9 cellular contexts compared by ENCODE assay signal in the genomic region with DNA sequence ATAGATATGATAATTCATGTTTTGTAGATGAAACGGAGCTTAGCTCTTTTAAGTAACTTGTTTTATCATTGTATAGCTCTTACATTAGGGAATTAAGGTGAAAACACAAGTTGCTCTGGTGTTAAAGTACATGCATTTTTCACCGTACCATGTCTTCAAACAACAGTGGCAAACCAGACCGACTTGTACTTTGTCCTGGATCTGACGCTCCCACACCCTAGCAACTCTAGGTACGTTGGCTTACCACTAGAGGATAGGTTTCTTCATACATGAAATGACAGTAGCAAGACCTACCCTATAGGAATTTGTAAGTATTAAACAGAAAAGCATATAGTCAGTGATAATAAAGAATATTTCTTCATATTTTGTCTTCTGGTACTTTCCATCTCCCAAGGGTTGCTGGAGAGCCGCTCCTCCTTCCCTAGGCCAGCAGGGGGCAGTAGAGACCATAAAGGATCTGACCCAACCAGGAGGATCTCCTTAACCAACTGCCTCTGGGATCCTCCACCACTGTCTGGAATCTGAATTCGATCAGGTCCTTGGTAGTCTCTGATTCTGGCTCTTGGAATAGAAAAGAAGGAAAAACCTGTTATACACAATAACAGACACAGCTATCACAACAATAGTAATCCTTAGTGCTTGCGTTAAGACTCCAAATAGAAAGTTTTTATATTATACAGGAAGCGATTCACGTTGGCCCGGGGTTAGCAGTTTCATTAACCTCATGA.
A peak's percentile ranks its signal among the peaks of the same experiment; 100 is the strongest.
DNase-seq lines count a peak whose midpoint lies in the region; ATAC-seq and TF ChIP-seq lines count a peak whose summit lies in the region.
"Had no signal": no experiment of that assay in that cellular context is flagged by ENCODE, and none has a peak within 500 bp of the region (broad histone marks: within the 10 kb centered on the region; RNA-seq: fewer than 3 reads in every experiment).

No MANE protein-coding gene starts in this region.

- H3K9me3 Mint-ChIP-seq in activated T-helper 17 cell treated with anti-CD3 and anti-CD28 coated beads, Interleukin-2, amount 50 U/mL, for 72 hours, result peaks cover 3% of the 10 kb centered on the region

- H3K36me3 ChIP-seq in Karpas-422 (ENCODE audit: insufficient read depth, low read length) (no peaks in the 10 kb centered on the region), mammary epithelial cell (ENCODE audit: insufficient read depth, low read length) (no peaks in the 10 kb centered on the region), kidney epithelial cell (ENCODE audit: control insufficient read depth, insufficient read depth, low read length) (no peaks in the 10 kb centered on the region)

- H3K9me2 ChIP-seq in Karpas-422 (replicated peaks; ENCODE audit: insufficient read depth, low read length), result no peaks in the 10 kb centered on the region

- in situ Hi-C loops in mammary epithelial cell (cut with MboI; ENCODE audit: low sequenced_read_pairs in 2 of 2), result loop anchor here (5.0 to 25.0 kb wide), 4 partner anchors 398 to 593 kb away; no protein-coding TSS in a partner anchor

- H3K4me1 ChIP-seq in Karpas-422 (ENCODE audit: low read length), result no peaks in the 10 kb centered on the region
- no peaks in the 10 kb centered on the region for H3K4me1 ChIP-seq in mammary epithelial cell (ENCODE audit: insufficient read depth, low read length)

- BruUV-seq in mammary epithelial cell (replicated peaks; lab: Mats Ljungman, UMichigan), result no TSS peak

- no peak overlapping the region for H3K27ac ChIP-seq in Karpas-422 (ENCODE audit: low read length)
- no peak overlapping the region for H3K27ac ChIP-seq in mammary epithelial cell (ENCODE audit: insufficient read depth, low read depth, low read length)

- no peaks in the 10 kb centered on the region for H4K20me1 ChIP-seq in Karpas-422 (ENCODE audit: insufficient read depth, low read depth, low read length)
- H4K20me1 ChIP-seq in mammary epithelial cell (ENCODE audit: insufficient read depth, low read length), result no peaks in the 10 kb centered on the region

- ATAC-seq in GM21447 (IDR thresholded peaks at IDR 0.05; ENCODE audit: unreplicated experiment), result peak; percentile 75
- no peak for ATAC-seq in activated T-helper 17 cell treated with anti-CD3 and anti-CD28 coated beads, Interleukin-2, amount 50 U/mL, for 72 hours (replicated peaks)

- H3K4me2 ChIP-seq in Karpas-422 (ENCODE audit: low read depth, low read length, poor library complexity, severe bottlenecking) (no peak overlapping the region), mammary epithelial cell (ENCODE audit: insufficient read depth, low read depth, low read length) (no peak overlapping the region)

- H3K27me3 ChIP-seq in Karpas-422 (ENCODE audit: low read length) (no peaks in the 10 kb centered on the region), mammary epithelial cell (ENCODE audit: insufficient read depth, low read length) (no peaks in the 10 kb centered on the region), kidney epithelial cell (ENCODE audit: control insufficient read depth, insufficient read depth, low read length) (no peaks in the 10 kb centered on the region)

- TF ChIP-seq CTCF in mammary epithelial cell (conservative IDR thresholded peaks at IDR 0.05 in 1 of 2, IDR thresholded peaks at IDR 0.05 in 1 of 2; ENCODE audit: extremely low read depth in 1 of 2, insufficient read depth in 1 of 2, low read depth in 1 of 2, low read length in 2 of 2), result peak; percentile 87 to 95
- peak; percentile 90 for TF ChIP-seq CTCF in kidney epithelial cell (IDR thresholded peaks at IDR 0.05; ENCODE audit: insufficient read depth, low read length, poor library complexity, severe bottlenecking)

- H3K36me3 Mint-ChIP-seq in activated T-helper 17 cell treated with anti-CD3 and anti-CD28 coated beads, Interleukin-2, amount 50 U/mL, for 72 hours (ENCODE audit: low read depth), result no peaks in the 10 kb centered on the region
- H3K36me3 Mint-ChIP-seq: activated naive CD8-positive, alpha-beta T cell treated with anti-CD3 and anti-CD28 coated beads, Interleukin-2, amount 10 ng/mL, durations not matched to agents 7 days and 5 days had no signal

- no peak overlapping the region for H3K4me3 Mint-ChIP-seq in activated T-helper 17 cell treated with anti-CD3 and anti-CD28 coated beads, Interleukin-2, amount 50 U/mL, for 72 hours
- H3K4me3 Mint-ChIP-seq: activated naive CD8-positive, alpha-beta T cell treated with anti-CD3 and anti-CD28 coated beads, Interleukin-2, amount 10 ng/mL, durations not matched to agents 7 days and 5 days had no signal

- 71% methylated on average over 11 of the region's 11 CpGs for WGBS in mammary epithelial cell (ENCODE audit: low coverage, missing lambda C conversion rate)

- CTCF ChIA-PET in mammary epithelial cell (lab: Charles Lee; ENCODE audit: low non-redundant PET), result no interaction called here

- H3K9ac ChIP-seq in Karpas-422 (ENCODE audit: low read length) (no peak overlapping the region), mammary epithelial cell (ENCODE audit: insufficient read depth, low read length) (no peak overlapping the region)

- dilution Hi-C loops in mammary epithelial cell (cut with HindIII; ENCODE audit: low sequenced_read_pairs), result no loop called here

- no peak overlapping the region for H3K27ac Mint-ChIP-seq in activated T-helper 17 cell treated with anti-CD3 and anti-CD28 coated beads, Interleukin-2, amount 50 U/mL, for 72 hours
- H3K27ac Mint-ChIP-seq: activated naive CD8-positive, alpha-beta T cell treated with anti-CD3 and anti-CD28 coated beads, Interleukin-2, amount 10 ng/mL, durations not matched to agents 7 days and 5 days had no signal

- no peaks in the 10 kb centered on the region for H3K9me3 ChIP-seq in Karpas-422 (ENCODE audit: low read length)
- no peaks in the 10 kb centered on the region for H3K9me3 ChIP-seq in mammary epithelial cell (replicated peaks; ENCODE audit: insufficient read depth, low read length)

- DNase-seq in ELF-1 (ENCODE audit: low read depth, low spot score) (peak; percentile 69), Karpas-422 (peak; percentile 83), RKO (ENCODE audit: low spot score) (peak; percentile 68), mammary epithelial cell (peak; percentile 37), kidney epithelial cell (ENCODE audit: low read depth) (no peak)
- peak; percentile 13 to 49 (median 29) for DNase-seq in stimulated activated CD4-positive, alpha-beta T cell treated with anti-CD3 and anti-CD28 coated beads, TNF-alpha, amount 100 ng/mL, for 48 hours (ENCODE audit: low read depth in 3 of 3)
- DNase-seq: activated naive CD8-positive, alpha-beta T cell treated with anti-CD3 and anti-CD28 coated beads, Interleukin-2, amount 10 ng/mL, durations not matched to agents 7 days and 5 days had no signal

- intact Hi-C loops in mammary epithelial cell (cut with micrococcal nuclease), result loop anchor here (1.0 kb wide), 4 partner anchors 112 to 597 kb away; no protein-coding TSS in a partner anchor

- H3K4me1 Mint-ChIP-seq in activated T-helper 17 cell treated with anti-CD3 and anti-CD28 coated beads, Interleukin-2, amount 50 U/mL, for 72 hours, result no peaks in the 10 kb centered on the region
- H3K4me1 Mint-ChIP-seq: activated naive CD8-positive, alpha-beta T cell treated with anti-CD3 and anti-CD28 coated beads, Interleukin-2, amount 10 ng/mL, durations not matched to agents 7 days and 5 days had no signal

- H3K4me3 ChIP-seq in Karpas-422 (ENCODE audit: low read length) (no peak overlapping the region), mammary epithelial cell (replicated peaks in 1 of 3; ENCODE audit: insufficient read depth in 1 of 3, low read depth in 2 of 3, low read length in 3 of 3) (no peak overlapping the region), kidney epithelial cell (ENCODE audit: low read depth, low read length) (no peak overlapping the region)

- no peaks in the 10 kb centered on the region for H3K79me2 ChIP-seq in Karpas-422 (ENCODE audit: low read length)
- no peaks in the 10 kb centered on the region for H3K79me2 ChIP-seq in mammary epithelial cell (ENCODE audit: insufficient read depth, low read length)

- H2AFZ ChIP-seq in Karpas-422 (ENCODE audit: low read length) (no peak overlapping the region), mammary epithelial cell (ENCODE audit: low read depth, low read length) (no peak overlapping the region)

- H3K27me3 Mint-ChIP-seq in activated T-helper 17 cell treated with anti-CD3 and anti-CD28 coated beads, Interleukin-2, amount 50 U/mL, for 72 hours, result peaks cover 11% of the 10 kb centered on the region
